Comparison of ENCODE assay signal across 18 cellular contexts in the genomic region with DNA sequence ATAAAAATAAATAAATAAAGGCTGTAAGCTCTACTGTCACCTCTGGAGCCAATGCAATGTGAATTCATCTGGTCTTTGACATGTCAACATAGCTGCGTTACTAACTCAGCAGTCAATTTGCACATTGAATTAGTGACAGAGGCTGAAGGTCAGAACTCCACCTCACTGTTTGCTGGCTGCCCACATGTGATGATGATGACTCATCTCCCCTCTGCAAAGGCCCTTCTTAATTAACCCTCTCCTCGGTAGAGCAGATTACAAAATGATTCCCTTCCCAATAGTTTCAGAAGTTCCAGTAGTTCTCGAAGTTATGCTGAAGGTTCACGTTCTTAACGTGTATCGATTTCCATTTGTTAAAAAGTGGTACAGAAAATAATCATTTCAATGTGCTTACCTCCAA.
DNase-seq lines count a peak whose midpoint lies in the region; ATAC-seq and TF ChIP-seq lines count a peak whose summit lies in the region.
"Had no signal": no experiment of that assay in that cellular context is flagged by ENCODE, and none has a peak within 500 bp of the region (broad histone marks: within the 10 kb centered on the region; RNA-seq: fewer than 3 reads in every experiment).

No MANE protein-coding gene starts in this region.

- no peaks in the 10 kb centered on the region for H3K36me3 Mint-ChIP-seq in activated CD4-positive, alpha-beta T cell treated with anti-CD3 and anti-CD28 coated beads for 36 hours (ENCODE audit: low read depth)
- H3K36me3 Mint-ChIP-seq: activated naive CD8-positive, alpha-beta T cell treated with anti-CD3 and anti-CD28 coated beads, Interleukin-2, amount 10 ng/mL, durations not matched to agents 7 days and 5 days had no signal

- no peak overlapping the region for H2BK5ac ChIP-seq in IMR-90 (ENCODE audit: low read depth, low read length, poor library complexity, severe bottlenecking)
- no peak overlapping the region for H2BK5ac ChIP-seq in mesendoderm (ENCODE audit: low read length)

- dilution Hi-C loops in IMR-90 (cut with HindIII; ENCODE audit: low sequenced_read_pairs, unreplicated experiment) = no loop called here

- no peaks in the 10 kb centered on the region for H3K79me1 ChIP-seq in IMR-90 (ENCODE audit: low read depth in 1 of 2, low read length in 2 of 2)
- H3K79me1 ChIP-seq in mesendoderm (ENCODE audit: low read length) = no peaks in the 10 kb centered on the region

- no peak for TF ChIP-seq RAD21 in IMR-90 (IDR thresholded peaks at IDR 0.05; ENCODE audit: low read length)

- H3K4me1 ChIP-seq in IMR-90 (ENCODE audit: control insufficient read depth, insufficient read depth, low read length) = no peaks in the 10 kb centered on the region
- H3K4me1 ChIP-seq in mesendoderm (ENCODE audit: control insufficient read depth, low read depth, low read length) = no peaks in the 10 kb centered on the region
- no peaks in the 10 kb centered on the region for H3K4me1 ChIP-seq in foreskin keratinocyte
- H3K4me1 ChIP-seq: left ventricle myocardium inferior had no signal

- H3K36me3 ChIP-seq in IMR-90 (ENCODE audit: control insufficient read depth, insufficient read depth, low read length) = no peaks in the 10 kb centered on the region
- no peaks in the 10 kb centered on the region for H3K36me3 ChIP-seq in mesendoderm (ENCODE audit: control insufficient read depth, insufficient read depth, low read length)
- H3K36me3 ChIP-seq: cardiac muscle cell, left ventricle myocardium inferior had no signal

- H2AK5ac ChIP-seq in IMR-90 (ENCODE audit: low read depth, low read length) = no peak overlapping the region
- H2AK5ac ChIP-seq in mesendoderm (ENCODE audit: low read length) = no peak overlapping the region

- peaks cover 3% of the 10 kb centered on the region for H3K9me3 Mint-ChIP-seq in activated CD4-positive, alpha-beta T cell treated with anti-CD3 and anti-CD28 coated beads for 36 hours (ENCODE audit: low read depth)
- H3K9me3 Mint-ChIP-seq: activated naive CD8-positive, alpha-beta T cell treated with anti-CD3 and anti-CD28 coated beads, Interleukin-2, amount 10 ng/mL, durations not matched to agents 7 days and 5 days had no signal

- CTCF ChIA-PET in IMR-90 (lab: Yijun Ruan, JAX) = no interaction called here
- CTCF ChIA-PET in activated CD4-positive, alpha-beta T cell treated with anti-CD3 and anti-CD28 coated beads for 36 hours (lab: Charles Lee) = no interaction called here

- BruUV-seq in IMR-90 (replicated peaks; lab: Mats Ljungman, UMichigan) = no TSS peak

- no peaks in the 10 kb centered on the region for H3K9me1 ChIP-seq in IMR-90 (ENCODE audit: insufficient read depth, low read length)

- ATAC-seq in IMR-90 (ENCODE audit: low read depth) (no peak), foreskin keratinocyte (no peak)
- ATAC-seq in activated CD4-positive, alpha-beta T cell treated with anti-CD3 and anti-CD28 coated beads for 36 hours = no peak
- ATAC-seq: activated T-cell treated with anti-CD3 and anti-CD28 coated beads, Interleukin-2, amount 50 U/mL, for 4 hours had no signal

- H2BK20ac ChIP-seq in IMR-90 (ENCODE audit: low read depth, low read length) = no peak overlapping the region

- H4K5ac ChIP-seq in IMR-90 (ENCODE audit: low read depth, low read length) (no peak overlapping the region), mesendoderm (ENCODE audit: low read length) (no peak overlapping the region)

- DNase-seq in ELR (ENCODE audit: low read depth) = peak; percentile 48
- peak; percentile 1 for DNase-seq in IMR-90
- peak; percentile 35 for DNase-seq in astrocyte of the hippocampus (ENCODE audit: low read depth, low spot score)
- DNase-seq in mesendoderm = peak; percentile 83
- no peak for DNase-seq in NCI-H146 (lab: John Stamatoyannopoulos, UW)
- DNase-seq in foreskin keratinocyte = no peak
- DNase-seq in activated CD4-positive, alpha-beta T cell treated with anti-CD3 and anti-CD28 coated beads for 36 hours = no peak
- DNase-seq: activated naive CD8-positive, alpha-beta T cell treated with anti-CD3 and anti-CD28 coated beads, Interleukin-2, amount 10 ng/mL, durations not matched to agents 7 days and 5 days; activated T-cell treated with anti-CD3 and anti-CD28 coated beads, Interleukin-2, amount 50 U/mL, for 4 hours; GOT3; KG1; left ventricle myocardium inferior; NCI-H1436 treated with DMSO at 0.1 percent for 48 hours; NCI-H446 treated with DMSO at 0.1 percent for 48 hours; SK-N-SH; stimulated activated CD4-positive, alpha-beta T cell treated with anti-CD3 and anti-CD28 coated beads, Interleukin-4, amount 100 ng/mL, for 24 hours; stimulated activated CD8-positive, alpha-beta memory T cell treated with anti-CD3 and anti-CD28 coated beads, Interleukin-4, amount 100 ng/mL, for 48 hours had no signal

- H3K56ac ChIP-seq in IMR-90 (ENCODE audit: extremely low read depth, insufficient read depth, low read length) = no peak overlapping the region
- no peak overlapping the region for H3K56ac ChIP-seq in mesendoderm (ENCODE audit: low read length)

- H3K4me2 ChIP-seq in IMR-90 (ENCODE audit: low read depth, low read length) (no peak overlapping the region), mesendoderm (ENCODE audit: low read length) (no peak overlapping the region)
- H3K4me2 ChIP-seq: SK-N-SH had no signal

- POLR2A ChIA-PET in IMR-90 (lab: Charles Lee; ENCODE audit: unreplicated experiment) = no interaction called here
- POLR2A ChIA-PET in activated CD4-positive, alpha-beta T cell treated with anti-CD3 and anti-CD28 coated beads for 36 hours (lab: Charles Lee) = no interaction called here

- TF ChIP-seq POLR2A in IMR-90 (IDR thresholded peaks at IDR 0.05; ENCODE audit: low read depth, low read length) = no peak

- H3K14ac ChIP-seq in IMR-90 (replicated peaks; ENCODE audit: low read depth, low read length) = no peak overlapping the region

- no peaks in the 10 kb centered on the region for H4K20me1 ChIP-seq in IMR-90 (ENCODE audit: insufficient read depth, low read length)

- in situ Hi-C loops in IMR-90 (cut with MboI; ENCODE audit: low sequenced_read_pairs) = no loop called here

- no peak overlapping the region for H4K8ac ChIP-seq in IMR-90 (ENCODE audit: low read depth in 2 of 2, low read length in 2 of 2)
- no peak overlapping the region for H4K8ac ChIP-seq in mesendoderm (ENCODE audit: low read depth, low read length)

- no peaks in the 10 kb centered on the region for H3K4me1 Mint-ChIP-seq in activated CD4-positive, alpha-beta T cell treated with anti-CD3 and anti-CD28 coated beads for 36 hours
- H3K4me1 Mint-ChIP-seq: activated naive CD8-positive, alpha-beta T cell treated with anti-CD3 and anti-CD28 coated beads, Interleukin-2, amount 10 ng/mL, durations not matched to agents 7 days and 5 days had no signal

- H2BK15ac ChIP-seq in IMR-90 (ENCODE audit: low read depth, low read length) (no peak overlapping the region), mesendoderm (replicated peaks; ENCODE audit: low read depth) (no peak overlapping the region)

- no peak overlapping the region for H4K91ac ChIP-seq in IMR-90 (ENCODE audit: insufficient read depth, low read depth, low read length)

- no peak overlapping the region for H3K4me3 ChIP-seq in IMR-90 (ENCODE audit: insufficient read depth, low read depth, low read length)
- no peak overlapping the region for H3K4me3 ChIP-seq in mesendoderm (ENCODE audit: low read length)
- H3K4me3 ChIP-seq: cardiac muscle cell, left ventricle myocardium inferior had no signal

- H3K4ac ChIP-seq in IMR-90 (ENCODE audit: low read depth, low read length) = no peak overlapping the region
- no peak overlapping the region for H3K4ac ChIP-seq in mesendoderm (ENCODE audit: low read depth, low read length)

- no peak overlapping the region for H3K27ac Mint-ChIP-seq in activated CD4-positive, alpha-beta T cell treated with anti-CD3 and anti-CD28 coated beads for 36 hours
- H3K27ac Mint-ChIP-seq: activated naive CD8-positive, alpha-beta T cell treated with anti-CD3 and anti-CD28 coated beads, Interleukin-2, amount 10 ng/mL, durations not matched to agents 7 days and 5 days had no signal

- no peak overlapping the region for H2AK9ac ChIP-seq in IMR-90 (replicated peaks; ENCODE audit: low read depth, low read length, poor library complexity)

- H3K18ac ChIP-seq in IMR-90 (ENCODE audit: low read depth, low read length) (no peak overlapping the region), mesendoderm (ENCODE audit: low read length) (no peak overlapping the region)

- no peak for TF ChIP-seq CTCF in IMR-90 (conservative IDR thresholded peaks at IDR 0.05; ENCODE audit: low read depth, low read length)
- TF ChIP-seq CTCF in foreskin keratinocyte (conservative IDR thresholded peaks at IDR 0.05) = no peak

- H3K27me3 ChIP-seq in IMR-90 (ENCODE audit: control insufficient read depth, insufficient read depth, low read length) = no peaks in the 10 kb centered on the region
- no peaks in the 10 kb centered on the region for H3K27me3 ChIP-seq in mesendoderm (ENCODE audit: insufficient read depth, low read length, poor library complexity)
- no peaks in the 10 kb centered on the region for H3K27me3 ChIP-seq in foreskin keratinocyte
- H3K27me3 ChIP-seq: cardiac muscle cell had no signal

- H3K79me2 ChIP-seq in mesendoderm (ENCODE audit: control insufficient read depth, insufficient read depth, low read length) = no peaks in the 10 kb centered on the region

- no peak overlapping the region for H3K27ac ChIP-seq in IMR-90 (ENCODE audit: insufficient read depth, low read length)
- no peak overlapping the region for H3K27ac ChIP-seq in mesendoderm (ENCODE audit: low read depth, low read length)
- H3K27ac ChIP-seq in foreskin keratinocyte = no peak overlapping the region
- H3K27ac ChIP-seq: cardiac muscle cell, left ventricle myocardium inferior had no signal

- H2AFZ ChIP-seq in IMR-90 (replicated peaks; ENCODE audit: low read length, poor library complexity) = no peak overlapping the region

- no peak overlapping the region for H3K4me3 Mint-ChIP-seq in activated CD4-positive, alpha-beta T cell treated with anti-CD3 and anti-CD28 coated beads for 36 hours
- H3K4me3 Mint-ChIP-seq: activated naive CD8-positive, alpha-beta T cell treated with anti-CD3 and anti-CD28 coated beads, Interleukin-2, amount 10 ng/mL, durations not matched to agents 7 days and 5 days; activated T-cell treated with anti-CD3 and anti-CD28 coated beads, Interleukin-2, amount 50 U/mL, for 4 hours had no signal

- H2BK120ac ChIP-seq in IMR-90 (ENCODE audit: low read depth, low read length) = no peak overlapping the region
- no peak overlapping the region for H2BK120ac ChIP-seq in mesendoderm (ENCODE audit: low read depth, low read length)

- H3K27me3 Mint-ChIP-seq in activated CD4-positive, alpha-beta T cell treated with anti-CD3 and anti-CD28 coated beads for 36 hours = no peaks in the 10 kb centered on the region

- intact Hi-C loops in IMR-90 (cut with micrococcal nuclease) = no loop called here
- intact Hi-C loops in activated CD4-positive, alpha-beta T cell treated with anti-CD3 and anti-CD28 coated beads for 36 hours (cut with DNase I, micrococcal nuclease) = no loop called here

- H3K9ac ChIP-seq in IMR-90 (ENCODE audit: low read depth, low read length) (no peak overlapping the region), mesendoderm (ENCODE audit: low read length) (no peak overlapping the region)
- H3K9ac ChIP-seq: SK-N-SH had no signal

- H3K9me3 ChIP-seq in IMR-90 (ENCODE audit: control insufficient read depth, insufficient read depth, low read length) = no peaks in the 10 kb centered on the region
- H3K9me3 ChIP-seq: left ventricle myocardium inferior, SK-N-SH had no signal

- no CpG with 5 or more reads among the region's 6 CpGs for WGBS in IMR-90 (ENCODE audit: extremely low coverage in 2 of 2, insufficient read length in 1 of 2), 2 experiments
- no CpG with 5 or more reads among the region's 6 CpGs for WGBS in mesendoderm (ENCODE audit: extremely low coverage, insufficient coverage, low lambda C conversion rate)

- H3K23ac ChIP-seq in IMR-90 (ENCODE audit: low read depth, low read length) (no peak overlapping the region), mesendoderm (ENCODE audit: low read length) (no peak overlapping the region)

Comparison
In these comparisons a context has a peak if more than half of its experiments do, and no peak if none do; other contexts are left out.
1. DNase-seq: peak in ELR (single experiment), IMR-90 (single experiment), astrocyte of the hippocampus (single experiment) and mesendoderm (single experiment); none in NCI-H146 (single experiment), foreskin keratinocyte (0 of 2) and activated CD4-positive, alpha-beta T cell treated with anti-CD3 and anti-CD28 coated beads for 36 hours (single experiment).